In the genomic region with DNA sequence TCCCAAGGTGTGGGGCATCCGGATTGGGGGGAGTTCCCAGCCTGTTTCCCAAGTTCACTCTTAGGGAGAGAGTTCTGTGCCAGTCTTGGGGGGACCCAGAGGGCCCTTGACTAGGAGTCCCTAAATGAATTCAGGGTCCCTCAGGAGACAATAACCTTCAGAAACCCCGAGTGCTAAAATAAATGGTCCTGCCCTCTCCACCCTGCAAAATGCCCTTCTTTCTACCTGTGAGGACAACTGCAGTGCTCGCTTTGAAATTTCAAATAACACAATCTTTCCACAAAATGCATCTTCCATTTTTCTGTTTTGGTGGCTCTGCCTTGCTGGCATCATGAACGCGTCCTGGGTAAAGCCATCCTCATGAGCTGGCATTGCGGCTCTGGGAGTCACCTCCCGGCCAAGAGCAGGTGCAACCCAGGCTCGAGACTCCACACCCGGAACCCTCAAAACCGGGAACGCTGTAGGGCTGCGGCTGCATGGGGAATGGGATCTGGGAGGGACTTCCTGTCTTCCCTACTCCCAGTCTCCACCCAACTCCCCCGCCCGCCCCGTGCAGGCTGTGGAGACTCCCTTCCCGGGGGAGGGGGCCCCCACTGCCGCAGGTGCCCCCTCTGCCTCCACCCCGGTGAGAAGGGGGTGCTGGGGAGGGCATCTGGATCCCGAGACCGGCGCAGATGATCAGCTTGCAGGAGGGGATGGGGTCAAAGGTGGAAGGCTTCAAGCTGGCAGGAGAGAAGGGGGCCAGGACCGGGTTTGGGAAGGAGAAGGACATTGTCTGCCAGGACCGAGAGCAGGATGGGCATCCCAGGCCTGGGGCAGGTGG, we compare ENCODE assay signal across 8 cellular contexts. TPM values are rescaled to one million over a fixed set of nuclear protein-coding genes. Genes with fewer than 3 reads are reported as not detected.
DNase-seq lines count a peak whose midpoint lies in the region; ATAC-seq and TF ChIP-seq lines count a peak whose summit lies in the region.

Gene ZNF205, plus strand, starts transcription at position 529 of the 823 bp plus-strand sequence. CDS start 845 bp downstream, outside the sequence.

- H3K79me2 ChIP-seq in GM23338 (replicated peaks; ENCODE audit: insufficient read depth) = peaks cover 22% of the 10 kb centered on the region

- H3K4me1 ChIP-seq in GM23338 (ENCODE audit: insufficient read depth) (peaks cover 16% of the 10 kb centered on the region; the same call in 1 of the 2 replicates), stomach smooth muscle (ENCODE audit: control insufficient read depth, insufficient read depth, low read length) (peaks cover 30% of the 10 kb centered on the region)

- ATAC-seq in GM23338 = peak; percentile 96

- DNase-seq in GM23338 (ENCODE audit: low spot score) (peak; percentile 93), NCI-H460 (ENCODE audit: extremely low read depth, low read depth) (peak; percentile 74), chondrocyte (ENCODE audit: low spot score) (peak; percentile 92), kidney epithelial cell (ENCODE audit: low read depth) (no peak)
- no peak for DNase-seq in activated T-helper 1 cell treated with anti-CD3 and anti-CD28 coated beads, Interleukin-12 subunit alpha, Interleukin-12 subunit beta, Interleukin-2, Interleukin-4 antibody, amounts not matched to agents 30 ng/mL and 10 ng/mL and 1 ng/mL, durations not matched to agents 14 hours and 24 hours and 36 hours (ENCODE audit: low spot score)
- DNase-seq in stimulated activated CD4-positive, alpha-beta T cell treated with anti-CD3 and anti-CD28 coated beads, Interleukin-12 subunit alpha, Interleukin-12 subunit beta, amount 100 ng/mL, for 4 hours = no peak
- DNase-seq in activated CD4-positive, CD25-positive, alpha-beta regulatory T cell (lab: John Stamatoyannopoulos, UW) = no peak

- 0 out of 2 replicates have a peak, but pooled peaks cover 12% of the 10 kb centered on the region for H3F3A ChIP-seq in GM23338 (replicated peaks; ENCODE audit: low read depth)

- peak within 1 kb of the TSS; percentile 99 for H3K4me3 ChIP-seq in GM23338
- H3K4me3 ChIP-seq in kidney epithelial cell (ENCODE audit: low read depth, low read length) = peak within 1 kb of the TSS; percentile 86
- H3K4me3 ChIP-seq in stomach smooth muscle (ENCODE audit: low read length in 2 of 2) = peak within 1 kb of the TSS; percentile 72 to 95

- H2AFZ ChIP-seq in GM23338 = peak within 1 kb of the TSS; percentile 90

- H3K27ac Mint-ChIP-seq in GM23338 (peak within 1 kb of the TSS; percentile 79), chondrocyte (ENCODE audit: unreplicated experiment) (peak within 1 kb of the TSS; percentile 86)
- no peak within 1 kb of the TSS for H3K27ac Mint-ChIP-seq in activated T-helper 1 cell treated with anti-CD3 and anti-CD28 coated beads, Interleukin-12 subunit alpha, Interleukin-12 subunit beta, Interleukin-2, Interleukin-4 antibody, amounts not matched to agents 30 ng/mL and 10 ng/mL and 1 ng/mL, durations not matched to agents 14 hours and 24 hours and 36 hours

- peaks cover 18% of the 10 kb centered on the region; the same call in 2 of the 3 replicates for H3K36me3 Mint-ChIP-seq in GM23338 (ENCODE audit: low read depth)
- peaks cover 4% of the 10 kb centered on the region for H3K36me3 Mint-ChIP-seq in chondrocyte (ENCODE audit: low read depth)
- H3K36me3 Mint-ChIP-seq in activated T-helper 1 cell treated with anti-CD3 and anti-CD28 coated beads, Interleukin-12 subunit alpha, Interleukin-12 subunit beta, Interleukin-2, Interleukin-4 antibody, amounts not matched to agents 30 ng/mL and 10 ng/mL and 1 ng/mL, durations not matched to agents 14 hours and 24 hours and 36 hours (ENCODE audit: low read depth) = no peaks in the 10 kb centered on the region

- no peaks in the 10 kb centered on the region for H4K20me1 ChIP-seq in GM23338 (replicated peaks; ENCODE audit: insufficient read depth)

- peak within 1 kb of the TSS; percentile 75 to 78 for H3K9ac ChIP-seq in stomach smooth muscle (ENCODE audit: low read length in 2 of 2)

- H3K4me3 Mint-ChIP-seq in GM23338 (peak within 1 kb of the TSS; percentile 92), chondrocyte (ENCODE audit: unreplicated experiment) (peak within 1 kb of the TSS; percentile 88)
- H3K4me3 Mint-ChIP-seq in activated T-helper 1 cell treated with anti-CD3 and anti-CD28 coated beads, Interleukin-12 subunit alpha, Interleukin-12 subunit beta, Interleukin-2, Interleukin-4 antibody, amounts not matched to agents 30 ng/mL and 10 ng/mL and 1 ng/mL, durations not matched to agents 14 hours and 24 hours and 36 hours = no peak within 1 kb of the TSS

- peaks cover 9% of the 10 kb centered on the region for H3K27me3 Mint-ChIP-seq in GM23338 (ENCODE audit: insufficient read depth, low read depth, poor library complexity)
- no peaks in the 10 kb centered on the region for H3K27me3 Mint-ChIP-seq in chondrocyte (ENCODE audit: low read depth)
- H3K27me3 Mint-ChIP-seq in activated T-helper 1 cell treated with anti-CD3 and anti-CD28 coated beads, Interleukin-12 subunit alpha, Interleukin-12 subunit beta, Interleukin-2, Interleukin-4 antibody, amounts not matched to agents 30 ng/mL and 10 ng/mL and 1 ng/mL, durations not matched to agents 14 hours and 24 hours and 36 hours (ENCODE audit: insufficient read depth) = peaks cover 15% of the 10 kb centered on the region

- TF ChIP-seq CTCF in GM23338 (conservative IDR thresholded peaks at IDR 0.05; ENCODE audit: low read depth in 2 of 2) = 0 out of 4 replicates have a peak, but pooled peaks of 1 of the 2 experiments have one; percentile 14
- no peak for TF ChIP-seq CTCF in chondrocyte (IDR thresholded peaks at IDR 0.05)
- TF ChIP-seq CTCF in kidney epithelial cell (IDR thresholded peaks at IDR 0.05; ENCODE audit: insufficient read depth, low read length, poor library complexity, severe bottlenecking) = no peak

- H3K27me3 ChIP-seq in GM23338 (ENCODE audit: insufficient read depth) (no peaks in the 10 kb centered on the region), kidney epithelial cell (ENCODE audit: control insufficient read depth, insufficient read depth, low read length) (no peaks in the 10 kb centered on the region), stomach smooth muscle (ENCODE audit: control insufficient read depth in 1 of 2, insufficient read depth in 2 of 2, low read length in 2 of 2) (no peaks in the 10 kb centered on the region)

- H3K36me3 ChIP-seq in GM23338 (ENCODE audit: insufficient read depth) (peaks cover 4% of the 10 kb centered on the region; the same call in 1 of the 2 replicates), kidney epithelial cell (ENCODE audit: control insufficient read depth, insufficient read depth, low read length) (no peaks in the 10 kb centered on the region), stomach smooth muscle (ENCODE audit: control insufficient read depth in 2 of 2, insufficient read depth in 2 of 2, low read length in 2 of 2) (peaks cover 12 to 14% of the 10 kb centered on the region in 2 donors)

- peaks cover 20% of the 10 kb centered on the region for H3K4me1 Mint-ChIP-seq in GM23338
- H3K4me1 Mint-ChIP-seq in chondrocyte (ENCODE audit: low read depth) = peaks cover 27% of the 10 kb centered on the region
- peaks cover 3% of the 10 kb centered on the region for H3K4me1 Mint-ChIP-seq in activated T-helper 1 cell treated with anti-CD3 and anti-CD28 coated beads, Interleukin-12 subunit alpha, Interleukin-12 subunit beta, Interleukin-2, Interleukin-4 antibody, amounts not matched to agents 30 ng/mL and 10 ng/mL and 1 ng/mL, durations not matched to agents 14 hours and 24 hours and 36 hours (ENCODE audit: low read depth)

- no peaks in the 10 kb centered on the region for H3K9me3 ChIP-seq in stomach smooth muscle (ENCODE audit: control insufficient read depth in 2 of 2, low read length in 2 of 2)

- H3K9me2 ChIP-seq in GM23338 (ENCODE audit: insufficient read depth) = no peaks in the 10 kb centered on the region

- peak within 1 kb of the TSS; percentile 100 for H3K4me2 ChIP-seq in GM23338

- intact Hi-C loops in activated T-helper 1 cell treated with anti-CD3 and anti-CD28 coated beads, Interleukin-12 subunit alpha, Interleukin-12 subunit beta, Interleukin-2, Interleukin-4 antibody, amounts not matched to agents 30 ng/mL and 10 ng/mL and 1 ng/mL, durations not matched to agents 14 hours and 24 hours and 36 hours (cut with micrococcal nuclease) = no loop called here

- H3K27ac ChIP-seq in GM23338 (ENCODE audit: low read depth) = peak within 1 kb of the TSS; percentile 50; the same call in 1 of the 2 replicates
- H3K27ac ChIP-seq in stomach smooth muscle (ENCODE audit: low read length) = no peak within 1 kb of the TSS

- no peaks in the 10 kb centered on the region; the same call in 2 of the 3 replicates for H3K9me3 Mint-ChIP-seq in GM23338
- no peaks in the 10 kb centered on the region for H3K9me3 Mint-ChIP-seq in chondrocyte (ENCODE audit: low read depth)
- no peaks in the 10 kb centered on the region for H3K9me3 Mint-ChIP-seq in activated T-helper 1 cell treated with anti-CD3 and anti-CD28 coated beads, Interleukin-12 subunit alpha, Interleukin-12 subunit beta, Interleukin-2, Interleukin-4 antibody, amounts not matched to agents 30 ng/mL and 10 ng/mL and 1 ng/mL, durations not matched to agents 14 hours and 24 hours and 36 hours

TF ChIP-seq in GM23338, 12 proteins besides CTCF, POLR2A, EP300 and RAD21 (continues in another document):
- TF ChIP-seq EZH2 (IDR thresholded peaks at IDR 0.05; ENCODE audit: low read depth, unreplicated experiment) = no peak
- TF ChIP-seq ZNF114 (CRISPR knock-in tag; IDR thresholded peaks at IDR 0.05) = no peak
- TF ChIP-seq ETS1 (IDR thresholded peaks at IDR 0.05) = peak; percentile 74
- TF ChIP-seq CREB1 (CRISPR knock-in tag; IDR thresholded peaks at IDR 0.05; ENCODE audit: low read depth) = peak; percentile 50; the same call in 1 of the 2 replicates
- TF ChIP-seq EZH2phosphoT487 (IDR thresholded peaks at IDR 0.05; ENCODE audit: unreplicated experiment) = no peak

RNA-seq across cellular contexts. Expression of gene ZNF205, which starts in this region (rescaled TPM):
- 29.1 and 29.9 TPM in 2 replicates for total RNA-seq in GM23338 (2014; rRNA removed; shearing (Covaris generic))
- 15.7 and 16.6 TPM in 2 replicates for polyA plus RNA-seq in GM23338 (2016; fragmentation: Nextera tagmentation; extraction: Ambion mirVana)
- total RNA-seq in NCI-H460 (2014; rRNA removed; shearing (Covaris generic)) = 12.0 and 13.5 TPM in 2 replicates
- polyA plus RNA-seq in NCI-H460 (2014; cell fraction: nucleus; rRNA removed) = 22.6 and 32.1 TPM in 2 replicates
- total RNA-seq in chondrocyte (12.9 to 13.7 TPM (median 13.2 TPM) in 3 replicates), kidney epithelial cell (25.1 and 27.9 TPM in 2 replicates)
- total RNA-seq in activated T-helper 1 cell treated with anti-CD3 and anti-CD28 coated beads, Interleukin-12 subunit alpha, Interleukin-12 subunit beta, Interleukin-2, Interleukin-4 antibody, amounts not matched to agents 30 ng/mL and 10 ng/mL and 1 ng/mL, durations not matched to agents 14 hours and 24 hours and 36 hours = 0.15 and 0.39 TPM in 2 replicates

Comparison
In these comparisons a context has a peak if more than half of its experiments do, and no peak if none do; other contexts are left out.
1. DNase-seq: peak in GM23338 (single experiment), NCI-H460 (single experiment) and chondrocyte (single experiment); none in kidney epithelial cell (single experiment), activated T-helper 1 cell treated with anti-CD3 and anti-CD28 coated beads, Interleukin-12 subunit alpha, Interleukin-12 subunit beta, Interleukin-2, Interleukin-4 antibody, amounts not matched to agents 30 ng/mL and 10 ng/mL and 1 ng/mL, durations not matched to agents 14 hours and 24 hours and 36 hours (single experiment), stimulated activated CD4-positive, alpha-beta T cell treated with anti-CD3 and anti-CD28 coated beads, Interleukin-12 subunit alpha, Interleukin-12 subunit beta, amount 100 ng/mL, for 4 hours (single experiment) and activated CD4-positive, CD25-positive, alpha-beta regulatory T cell (0 of 4).
2. Peak in every context shown above with its lines, with median percentiles within 50 percentile points of each other: H3K4me3 ChIP-seq.